ENCODE assay signal across 17 cellular contexts in the genomic region with DNA sequence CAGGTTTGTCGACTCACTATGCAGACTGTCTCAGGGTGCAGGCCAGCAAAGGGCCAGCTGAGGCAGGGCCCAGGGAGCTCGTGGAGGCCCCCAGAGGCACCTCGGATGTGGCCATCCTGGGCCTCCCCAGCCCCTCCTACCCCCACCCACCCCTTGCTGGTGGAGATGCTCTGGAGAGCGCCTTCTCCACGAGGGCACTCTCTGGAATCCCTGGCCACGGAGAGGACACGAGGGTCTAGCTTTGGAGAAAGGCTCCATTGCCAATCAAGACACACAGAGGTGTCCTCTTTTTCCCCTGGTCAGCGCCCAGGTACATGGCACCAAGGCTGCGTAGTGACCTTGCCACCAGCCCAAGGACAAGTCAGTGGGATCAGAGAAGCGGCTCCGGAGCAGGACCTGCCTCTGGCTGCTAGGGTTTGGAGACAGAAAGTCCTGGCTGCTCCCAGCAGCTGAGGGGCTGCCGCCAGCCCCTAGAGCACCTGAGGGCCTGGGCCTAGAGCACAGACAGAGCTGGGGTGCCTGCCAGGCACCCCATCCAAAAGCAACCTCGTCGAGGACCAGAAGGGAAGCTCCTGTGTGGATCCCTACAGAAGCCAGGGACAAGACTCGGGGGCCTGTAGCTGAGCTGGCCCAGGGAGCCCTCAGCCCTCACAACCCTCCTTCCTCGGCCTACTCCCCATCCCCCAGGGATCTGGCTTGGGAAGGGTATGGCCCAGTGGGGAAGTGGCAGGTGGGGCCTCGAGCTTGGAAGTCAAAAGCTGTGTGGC. TPM values are rescaled to one million over a fixed set of nuclear protein-coding genes. Genes with fewer than 3 reads are reported as not detected.
DNase-seq lines count a peak whose midpoint lies in the region; ATAC-seq and TF ChIP-seq lines count a peak whose summit lies in the region.
"Had no signal": no experiment of that assay in that cellular context is flagged by ENCODE, and none has a peak within 500 bp of the region (broad histone marks: within the 10 kb centered on the region; RNA-seq: fewer than 3 reads in every experiment).

No MANE protein-coding gene starts in this region.

- ATAC-seq in lower lobe of right lung: no peak
- ATAC-seq in activated CD8-positive, alpha-beta T cell treated with anti-CD3 and anti-CD28 coated beads for 36 hours: no peak

- no peaks in the 10 kb centered on the region for H3K27me3 Mint-ChIP-seq in activated CD8-positive, alpha-beta T cell treated with anti-CD3 and anti-CD28 coated beads for 36 hours
- H3K27me3 Mint-ChIP-seq: B cell had no signal

- H3K9me3 ChIP-seq in lower lobe of right lung (no peaks in the 10 kb centered on the region), suprapubic skin (no peaks in the 10 kb centered on the region)

- CTCF ChIA-PET in activated CD8-positive, alpha-beta T cell treated with anti-CD3 and anti-CD28 coated beads for 36 hours (lab: Charles Lee): interaction anchor here (1.0 to 1.5 kb wide), 2 partner anchors 153 to 179 kb away, joined by 3 read pairs; no protein-coding TSS in a partner anchor

- TF ChIP-seq EP300 in suprapubic skin (IDR thresholded peaks at IDR 0.05): no peak

- 85% methylated on average over 5 of the region's 17 CpGs for WGBS in suprapubic skin

- POLR2A ChIA-PET in activated CD8-positive, alpha-beta T cell treated with anti-CD3 and anti-CD28 coated beads for 36 hours (lab: Charles Lee): interaction anchor here (0.5 to 1.0 kb wide), 2 partner anchors 9 to 18 kb away, joined by 3 to 4 read pairs; partner anchors contain the start of gene ARL2BP

- peak; percentile 16 for DNase-seq in activated T-cell treated with anti-CD3 and anti-CD28 coated beads, Interleukin-2, amount 50 U/mL, for 1 hour
- DNase-seq in activated T-cell treated with anti-CD3 and anti-CD28 coated beads, Interleukin-2, amount 50 U/mL, for 48 hours: no peak
- DNase-seq in coronary artery (ENCODE audit: low spot score) (peak; percentile 46), lower lobe of right lung (peak; percentile 34), suprapubic skin (ENCODE audit: low spot score in 2 of 2) (peak in 1 of 2 donors; percentile 50), cerebellar cortex (ENCODE audit: low spot score) (no peak), NCI-H2227 (lab: John Stamatoyannopoulos, UW; ENCODE audit: unreplicated experiment) (no peak)
- no peak for DNase-seq in activated CD8-positive, alpha-beta T cell treated with anti-CD3 and anti-CD28 coated beads for 36 hours
- DNase-seq: 8988T; activated naive CD4-positive, alpha-beta T cell; KG1; NCI-H2029 treated with DMSO at 0.1 percent for 48 hours; NCI-H510A; Right ventricle myocardium superior; stimulated activated naive CD4-positive, alpha-beta T cell treated with Interleukin-2 at 50 U/mL for 16 hours had no signal

- no peak overlapping the region for H3K27ac ChIP-seq in coronary artery
- H3K27ac ChIP-seq in lower lobe of right lung: peak overlapping the region; percentile 80
- peak overlapping the region; percentile 85 for H3K27ac ChIP-seq in suprapubic skin

- peaks cover 58% of the 10 kb centered on the region for H3K4me1 ChIP-seq in lower lobe of right lung
- H3K4me1 ChIP-seq in suprapubic skin: peaks cover 69% of the 10 kb centered on the region

- no peak overlapping the region for H3K27ac Mint-ChIP-seq in activated CD8-positive, alpha-beta T cell treated with anti-CD3 and anti-CD28 coated beads for 36 hours
- H3K27ac Mint-ChIP-seq: B cell; dendritic cell treated with granulocyte-macrophage colony-stimulating factor and Interleukin-4, amounts not matched to agents 40 ng/mL and 50 ng/mL, for 4 days had no signal

- no peak overlapping the region for H3K4me3 ChIP-seq in coronary artery
- no peak overlapping the region for H3K4me3 ChIP-seq in lower lobe of right lung
- H3K4me3 ChIP-seq in suprapubic skin: no peak overlapping the region

- no peak overlapping the region for H3K4me3 Mint-ChIP-seq in activated CD8-positive, alpha-beta T cell treated with anti-CD3 and anti-CD28 coated beads for 36 hours
- H3K4me3 Mint-ChIP-seq: B cell; dendritic cell treated with granulocyte-macrophage colony-stimulating factor and Interleukin-4, amounts not matched to agents 40 ng/mL and 50 ng/mL, for 4 days had no signal

- intact Hi-C loops in lower lobe of right lung (cut with DNase I): no loop called here
- intact Hi-C loops in activated CD8-positive, alpha-beta T cell treated with anti-CD3 and anti-CD28 coated beads for 36 hours (cut with micrococcal nuclease): no loop called here

- peaks cover 40% of the 10 kb centered on the region for H3K4me1 Mint-ChIP-seq in activated CD8-positive, alpha-beta T cell treated with anti-CD3 and anti-CD28 coated beads for 36 hours (ENCODE audit: low read depth)

- no peaks in the 10 kb centered on the region for H3K9me3 Mint-ChIP-seq in activated CD8-positive, alpha-beta T cell treated with anti-CD3 and anti-CD28 coated beads for 36 hours
- H3K9me3 Mint-ChIP-seq: dendritic cell treated with granulocyte-macrophage colony-stimulating factor and Interleukin-4, amounts not matched to agents 40 ng/mL and 50 ng/mL, for 4 days had no signal

- H3K36me3 ChIP-seq in lower lobe of right lung (peaks cover 7% of the 10 kb centered on the region), suprapubic skin (no peaks in the 10 kb centered on the region)

- no peak for TF ChIP-seq POLR2A in suprapubic skin (IDR thresholded peaks at IDR 0.05)

- H3K36me3 Mint-ChIP-seq in activated CD8-positive, alpha-beta T cell treated with anti-CD3 and anti-CD28 coated beads for 36 hours (ENCODE audit: low read depth): no peaks in the 10 kb centered on the region

- TF ChIP-seq CTCF in coronary artery (IDR thresholded peaks at IDR 0.05) (no peak), lower lobe of right lung (IDR thresholded peaks at IDR 0.05) (no peak), suprapubic skin (IDR thresholded peaks at IDR 0.05) (no peak)
- no peak for TF ChIP-seq CTCF in activated CD8-positive, alpha-beta T cell treated with anti-CD3 and anti-CD28 coated beads for 36 hours (IDR thresholded peaks at IDR 0.05)

- H3K27me3 ChIP-seq in lower lobe of right lung (ENCODE audit: low read depth) (no peaks in the 10 kb centered on the region), suprapubic skin (no peaks in the 10 kb centered on the region)

RNA-seq across cellular contexts. Expression of gene ARL2BP, which starts 18.7 kb away (rescaled TPM):
- total RNA-seq in lower lobe of right lung: 58.1 TPM
- 10 to 100 TPM; 27.8 to 66.2 (median 51.0) TPM for total RNA-seq in suprapubic skin
- 10 to 100 TPM in 1 of 2 experiments, 1 to 10 TPM in 1; 9.4 to 11.0 TPM for total RNA-seq in activated CD8-positive, alpha-beta T cell treated with anti-CD3 and anti-CD28 coated beads for 36 hours

RNA-seq across cellular contexts. Expression of gene PLLP, which starts 20.7 kb away (rescaled TPM):
- total RNA-seq in lower lobe of right lung: 77.5 TPM
- 100 to 1,000 TPM in 3 of 4 donors, 10 to 100 TPM in 1; 34.7 to 215 (median 205) TPM for total RNA-seq in suprapubic skin
- under 1 TPM; 0.51 to 0.65 TPM for total RNA-seq in activated CD8-positive, alpha-beta T cell treated with anti-CD3 and anti-CD28 coated beads for 36 hours
- total RNA-seq: B cell had no signal

Comparison
In these comparisons a context has a peak if more than half of its experiments do, and no peak if none do; other contexts are left out.
1. DNase-seq: peak in activated T-cell treated with anti-CD3 and anti-CD28 coated beads, Interleukin-2, amount 50 U/mL, for 1 hour (single experiment), coronary artery (single experiment) and lower lobe of right lung (single experiment); none in activated T-cell treated with anti-CD3 and anti-CD28 coated beads, Interleukin-2, amount 50 U/mL, for 48 hours (0 of 2), cerebellar cortex (single experiment), activated CD8-positive, alpha-beta T cell treated with anti-CD3 and anti-CD28 coated beads for 36 hours (single experiment) and NCI-H2227 (single experiment).
2. H3K27ac ChIP-seq: peak in lower lobe of right lung (single experiment) and suprapubic skin (single experiment); none in coronary artery (0 of 2).
3. RNA of gene PLLP, which starts 20.7 kb away (total RNA-seq): 34.7 to 215 TPM in suprapubic skin and 77.5 TPM in lower lobe of right lung (single experiment); 0.51 to 0.65 TPM in activated CD8-positive, alpha-beta T cell treated with anti-CD3 and anti-CD28 coated beads for 36 hours; every median in the first group is over 10 times any median in the second.